Comparison of ENCODE assay signal across 1 cellular context in genomic region chr2:11129598-11130449, GRCh38.
TF ChIP-seq lines count a peak whose summit lies in the region.

No MANE protein-coding gene starts in this region.

TF ChIP-seq in HEK293, 187 proteins besides CTCF, POLR2A, EP300 and RAD21 (continued from another document):
- no peak for TF ChIP-seq INSM2 (tag by site-specific recombination; IDR thresholded peaks at IDR 0.05)
- TF ChIP-seq ZBTB48 (tag by site-specific recombination; IDR thresholded peaks at IDR 0.05) = 0 out of 2 replicates have a peak, but pooled peaks have one; percentile 43
- no peak for TF ChIP-seq ZNF501 (tag by site-specific recombination; IDR thresholded peaks at IDR 0.05)
- TF ChIP-seq, protein P1, sequence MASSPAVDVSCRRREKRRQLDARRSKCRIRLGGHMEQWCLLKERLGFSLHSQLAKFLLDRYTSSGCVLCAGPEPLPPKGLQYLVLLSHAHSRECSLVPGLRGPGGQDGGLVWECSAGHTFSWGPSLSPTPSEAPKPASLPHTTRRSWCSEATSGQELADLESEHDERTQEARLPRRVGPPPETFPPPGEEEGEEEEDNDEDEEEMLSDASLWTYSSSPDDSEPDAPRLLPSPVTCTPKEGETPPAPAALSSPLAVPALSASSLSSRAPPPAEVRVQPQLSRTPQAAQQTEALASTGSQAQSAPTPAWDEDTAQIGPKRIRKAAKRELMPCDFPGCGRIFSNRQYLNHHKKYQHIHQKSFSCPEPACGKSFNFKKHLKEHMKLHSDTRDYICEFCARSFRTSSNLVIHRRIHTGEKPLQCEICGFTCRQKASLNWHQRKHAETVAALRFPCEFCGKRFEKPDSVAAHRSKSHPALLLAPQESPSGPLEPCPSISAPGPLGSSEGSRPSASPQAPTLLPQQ (tag by site-specific recombination; IDR thresholded peaks at IDR 0.05) = peak; percentile 96
- TF ChIP-seq ZNF514 (tag by site-specific recombination; IDR thresholded peaks at IDR 0.05) = no peak
- TF ChIP-seq, protein P2, sequence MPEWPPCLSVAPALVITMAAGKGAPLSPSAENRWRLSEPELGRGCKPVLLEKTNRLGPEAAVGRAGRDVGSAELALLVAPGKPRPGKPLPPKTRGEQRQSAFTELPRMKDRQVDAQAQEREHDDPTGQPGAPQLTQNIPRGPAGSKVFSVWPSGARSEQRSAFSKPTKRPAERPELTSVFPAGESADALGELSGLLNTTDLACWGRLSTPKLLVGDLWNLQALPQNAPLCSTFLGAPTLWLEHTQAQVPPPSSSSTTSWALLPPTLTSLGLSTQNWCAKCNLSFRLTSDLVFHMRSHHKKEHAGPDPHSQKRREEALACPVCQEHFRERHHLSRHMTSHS (tag by site-specific recombination; IDR thresholded peaks at IDR 0.05) = no peak
